Comparison of ENCODE assay signal across 15 cellular contexts in the genomic region with DNA sequence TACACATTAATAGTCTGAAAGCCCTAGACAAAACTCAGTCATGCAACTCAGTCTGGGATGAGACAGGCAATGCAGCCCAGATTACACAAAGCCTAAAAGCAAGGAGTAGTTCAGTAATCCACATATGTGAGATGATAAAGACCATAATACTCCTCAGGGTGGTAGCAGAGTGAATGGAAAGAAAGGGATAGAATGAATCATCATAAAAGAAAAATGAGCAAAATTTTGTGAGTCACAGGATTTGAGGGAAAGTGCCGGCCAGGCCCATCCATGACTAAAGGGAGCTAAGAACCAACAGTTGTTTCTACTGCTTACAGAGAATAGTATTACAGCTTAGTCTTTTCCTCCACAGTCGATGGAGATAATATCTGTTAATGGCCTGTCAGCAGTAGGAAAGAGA.
DNase-seq lines count a peak whose midpoint lies in the region; ATAC-seq and TF ChIP-seq lines count a peak whose summit lies in the region.
"Had no signal": no experiment of that assay in that cellular context is flagged by ENCODE, and none has a peak within 500 bp of the region (broad histone marks: within the 10 kb centered on the region; RNA-seq: fewer than 3 reads in every experiment).

No MANE protein-coding gene starts in this region.

- no peaks in the 10 kb centered on the region for H3K79me2 ChIP-seq in HCT116 (ENCODE audit: insufficient read depth, low read length)

- peak overlapping the region; percentile 12; the same call in 1 of the 2 replicates for H3K4me2 ChIP-seq in HCT116 (ENCODE audit: low read length)

- H3K27me3 ChIP-seq in HCT116 (ENCODE audit: insufficient read depth, low read length), result no peaks in the 10 kb centered on the region
- H3K27me3 ChIP-seq in WERI-Rb-1 (ENCODE audit: insufficient read depth, low read depth, severe bottlenecking), result no peaks in the 10 kb centered on the region
- H3K27me3 ChIP-seq: body of pancreas had no signal

- no peak for TF ChIP-seq POLR2A in HCT116 (IDR thresholded peaks at IDR 0.05; ENCODE audit: borderline replicate concordance, extremely low read depth, insufficient read depth, insufficient read length)

- no peaks in the 10 kb centered on the region for H3K36me3 ChIP-seq in HCT116 (ENCODE audit: control insufficient read depth in 1 of 2, insufficient read depth in 2 of 2, low read length in 2 of 2)
- H3K36me3 ChIP-seq in WERI-Rb-1, result no peaks in the 10 kb centered on the region

- no peaks in the 10 kb centered on the region for H3K27me3 Mint-ChIP-seq in endothelial cell (ENCODE audit: unreplicated experiment)
- H3K27me3 Mint-ChIP-seq: activated T-cell treated with anti-CD3 and anti-CD28 coated beads, Interleukin-2, amount 50 U/mL, for 24 hours; naive thymus-derived CD4-positive, alpha-beta T cell had no signal

- peaks cover 5% of the 10 kb centered on the region for H3K36me3 Mint-ChIP-seq in endothelial cell (ENCODE audit: low read depth, unreplicated experiment)

- no peak overlapping the region for H3K4me3 ChIP-seq in HCT116 (replicated peaks in 1 of 2; ENCODE audit: low read depth in 1 of 2, low read length in 2 of 2)
- no peak overlapping the region for H3K4me3 ChIP-seq in WERI-Rb-1 (ENCODE audit: low read depth, low read length)
- no peak overlapping the region for H3K4me3 ChIP-seq in fibroblast of the aortic adventitia (ENCODE audit: low read depth, low read length)
- H3K4me3 ChIP-seq: body of pancreas had no signal

- POLR2A ChIA-PET in HCT116 (lab: Charles Lee), result no interaction called here

- no peak overlapping the region for H3K9ac ChIP-seq in HCT116 (ENCODE audit: low read length)

- BruUV-seq in HCT116 (replicated peaks; lab: Mats Ljungman, UMichigan), result no TSS peak

- peaks cover 0 to 9% of the 10 kb centered on the region in 2 experiments; a peak in 2 of 4 replicates for H3K4me1 ChIP-seq in HCT116 (ENCODE audit: control insufficient read depth in 1 of 2, insufficient read depth in 2 of 2, low read length in 2 of 2)
- H3K4me1 ChIP-seq: body of pancreas had no signal

- no peak for TF ChIP-seq CTCF in HCT116 (IDR thresholded peaks at IDR 0.05 in 2 of 3, conservative IDR thresholded peaks at IDR 0.05 in 1 of 3; ENCODE audit: borderline replicate concordance in 1 of 3, insufficient read depth in 1 of 3, low read depth in 2 of 3, low read length in 2 of 3)
- no peak for TF ChIP-seq CTCF in WERI-Rb-1 (IDR thresholded peaks at IDR 0.05; ENCODE audit: low read depth, low read length)
- peak; percentile 12 for TF ChIP-seq CTCF in fibroblast of the aortic adventitia (IDR thresholded peaks at IDR 0.05; ENCODE audit: insufficient read depth, low read length)
- TF ChIP-seq CTCF in endothelial cell (IDR thresholded peaks at IDR 0.05; ENCODE audit: unreplicated experiment), result no peak

- H3K4me1 Mint-ChIP-seq in endothelial cell (ENCODE audit: unreplicated experiment), result no peaks in the 10 kb centered on the region
- H3K4me1 Mint-ChIP-seq: naive thymus-derived CD4-positive, alpha-beta T cell had no signal

- CTCF ChIA-PET in HCT116 (lab: Charles Lee), result no interaction called here

- no peak for DNase-seq in HCT116 (ENCODE audit: low read depth, low spot score)
- peak; percentile 14 for DNase-seq in WERI-Rb-1
- peak; percentile 88 for DNase-seq in fibroblast of the aortic adventitia (ENCODE audit: low read depth)
- DNase-seq in smooth muscle cell of the brain vasculature (ENCODE audit: low read depth, low spot score), result peak; percentile 4
- no peak for DNase-seq in endothelial cell (ENCODE audit: low spot score)
- no peak for DNase-seq in NCI-H510A (lab: John Stamatoyannopoulos, UW)
- no peak for DNase-seq in NCI-H1436 treated with DMSO at 0.1 percent for 48 hours (lab: John Stamatoyannopoulos, UW)
- no peak for DNase-seq in NCI-H2196 treated with DMSO at 0.1 percent for 48 hours (lab: John Stamatoyannopoulos, UW; ENCODE audit: unreplicated experiment)
- DNase-seq: activated T-cell treated with anti-CD3 and anti-CD28 coated beads, Interleukin-2, amount 50 U/mL, for 24 hours; body of pancreas; DMS53; MM.1S; naive thymus-derived CD4-positive, alpha-beta T cell; NCI-H524 treated with DMSO at 0.1 percent for 48 hours; SHP77 treated with DMSO at 0.1 percent for 48 hours had no signal

- RAD21 ChIA-PET in HCT116 (lab: Charles Lee; ENCODE audit: low non-redundant PET in 1 of 2, low total read pairs in 2 of 2, uncharacterized antibody in 2 of 2, unreplicated experiment in 2 of 2), result no interaction called here

- H3K4me3 Mint-ChIP-seq in endothelial cell (ENCODE audit: unreplicated experiment), result no peak overlapping the region
- H3K4me3 Mint-ChIP-seq: activated T-cell treated with anti-CD3 and anti-CD28 coated beads, Interleukin-2, amount 50 U/mL, for 24 hours; naive thymus-derived CD4-positive, alpha-beta T cell had no signal

- H4K20me1 ChIP-seq in HCT116 (ENCODE audit: insufficient read depth), result no peaks in the 10 kb centered on the region

- H3K27ac Mint-ChIP-seq in endothelial cell (ENCODE audit: unreplicated experiment), result no peak overlapping the region
- H3K27ac Mint-ChIP-seq: activated T-cell treated with anti-CD3 and anti-CD28 coated beads, Interleukin-2, amount 50 U/mL, for 24 hours; naive thymus-derived CD4-positive, alpha-beta T cell had no signal

- H3K27ac ChIP-seq in HCT116 (ENCODE audit: low read depth, low read length), result no peak overlapping the region
- no peak overlapping the region for H3K27ac ChIP-seq in WERI-Rb-1
- H3K27ac ChIP-seq: body of pancreas had no signal

- intact Hi-C loops in HCT116 (cut with micrococcal nuclease), result no loop called here

- H3K9me2 ChIP-seq in HCT116 (ENCODE audit: insufficient read depth), result no peaks in the 10 kb centered on the region

- H3K9me3 ChIP-seq in HCT116 (ENCODE audit: control insufficient read depth in 1 of 2, insufficient read depth in 1 of 2, low read depth in 1 of 2, low read length in 2 of 2), result no peaks in the 10 kb centered on the region
- no peaks in the 10 kb centered on the region for H3K9me3 ChIP-seq in WERI-Rb-1 (ENCODE audit: severe bottlenecking)
- H3K9me3 ChIP-seq: body of pancreas had no signal

- no peak for TF ChIP-seq RAD21 in HCT116 (IDR thresholded peaks at IDR 0.05; ENCODE audit: low read depth)

- no peak overlapping the region for H2AFZ ChIP-seq in HCT116 (ENCODE audit: low read depth, low read length, poor library complexity, severe bottlenecking)

- H3K9me3 Mint-ChIP-seq in endothelial cell (ENCODE audit: unreplicated experiment), result no peaks in the 10 kb centered on the region

- ATAC-seq in HCT116, result peak; percentile 40; the same call in 1 of the 2 replicates
- ATAC-seq: body of pancreas; naive thymus-derived CD4-positive, alpha-beta T cell had no signal

TF ChIP-seq in HCT116, 20 proteins besides CTCF, POLR2A, EP300 and RAD21:
- TF ChIP-seq SRF (IDR thresholded peaks at IDR 0.05; ENCODE audit: low read depth), result no peak
- TF ChIP-seq ELF1 (IDR thresholded peaks at IDR 0.05; ENCODE audit: borderline replicate concordance, low read depth), result no peak
- no peak for TF ChIP-seq SP1 (IDR thresholded peaks at IDR 0.05; ENCODE audit: low read depth)
- no peak for TF ChIP-seq POLR2AphosphoS5 (IDR thresholded peaks at IDR 0.05; ENCODE audit: low read depth, low read length)
- no peak for TF ChIP-seq SIN3A (IDR thresholded peaks at IDR 0.05; ENCODE audit: low read depth)
- no peak for TF ChIP-seq ZFX (IDR thresholded peaks at IDR 0.05)
- TF ChIP-seq CEBPB (IDR thresholded peaks at IDR 0.05; ENCODE audit: low read depth), result no peak
- no peak for TF ChIP-seq ZNF274 (IDR thresholded peaks at IDR 0.05; ENCODE audit: low read depth, low read length)
- TF ChIP-seq, protein P1, sequence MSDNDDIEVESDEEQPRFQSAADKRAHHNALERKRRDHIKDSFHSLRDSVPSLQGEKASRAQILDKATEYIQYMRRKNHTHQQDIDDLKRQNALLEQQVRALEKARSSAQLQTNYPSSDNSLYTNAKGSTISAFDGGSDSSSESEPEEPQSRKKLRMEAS (IDR thresholded peaks at IDR 0.05), result no peak
- no peak for TF ChIP-seq YY1 (IDR thresholded peaks at IDR 0.05; ENCODE audit: extremely low read depth, insufficient replicate concordance, low read depth, low read length)
TF ChIP-seq in HCT116: peak in this region for 0.

Comparison
In these comparisons a context has a peak if more than half of its experiments do, and no peak if none do; other contexts are left out.
1. DNase-seq: peak in WERI-Rb-1 (single experiment), fibroblast of the aortic adventitia (single experiment) and smooth muscle cell of the brain vasculature (single experiment); none in HCT116 (single experiment), endothelial cell (single experiment), NCI-H510A (single experiment), NCI-H1436 treated with DMSO at 0.1 percent for 48 hours (single experiment) and NCI-H2196 treated with DMSO at 0.1 percent for 48 hours (single experiment).